Comparison of ENCODE assay signal across 13 cellular contexts in the genomic region with DNA sequence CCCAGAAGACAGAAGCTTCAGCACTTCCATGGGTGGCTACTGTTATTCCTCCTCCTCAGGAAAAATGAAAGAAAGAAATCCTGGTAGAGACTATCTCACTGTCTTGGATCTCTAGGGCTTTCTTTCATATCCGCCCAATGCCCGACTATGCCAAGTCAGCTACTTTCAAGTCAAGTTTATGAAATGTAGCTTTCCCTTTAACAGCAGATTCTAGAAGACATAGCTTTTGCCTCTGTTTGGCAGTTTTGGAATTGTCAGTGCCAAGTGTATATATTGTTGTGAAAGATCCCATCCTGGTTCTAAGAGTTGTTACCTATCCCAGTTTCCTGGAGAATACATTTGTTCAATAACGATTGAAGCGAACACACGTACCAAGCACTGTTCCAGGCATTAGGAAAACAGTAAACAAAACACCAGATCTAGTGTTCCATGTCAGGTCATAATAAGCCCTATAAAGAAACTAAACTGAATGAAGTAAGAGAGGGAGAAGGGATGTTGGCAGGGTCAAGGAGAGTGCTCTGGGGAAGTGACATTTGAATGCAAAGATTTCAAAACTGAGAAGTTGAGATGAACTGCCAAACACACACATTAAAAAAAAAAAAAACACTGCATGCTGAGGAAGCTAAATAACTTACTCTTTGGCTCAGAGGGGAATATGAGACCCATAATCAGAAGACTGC. TPM values are rescaled to one million over a fixed set of nuclear protein-coding genes. Genes with fewer than 3 reads are reported as not detected.
DNase-seq lines count a peak whose midpoint lies in the region; ATAC-seq, FAIRE-seq and TF ChIP-seq lines count a peak whose summit lies in the region.
"Had no signal": no experiment of that assay in that cellular context is flagged by ENCODE, and none has a peak within 500 bp of the region (broad histone marks: within the 10 kb centered on the region; RNA-seq: fewer than 3 reads in every experiment).

No MANE protein-coding gene starts in this region.

- intact Hi-C loops in kidney (cut with DNase I), result no loop called here
- intact Hi-C loops in testis (cut with DNase I; ENCODE audit: low total_unique reads), result no loop called here

- ATAC-seq in A549 (no peak), GM19463 (IDR thresholded peaks at IDR 0.05; ENCODE audit: unreplicated experiment) (peak; percentile 26), T-helper 17 cell (no peak)

- H3K79me2 ChIP-seq in Karpas-422 (ENCODE audit: low read length), result no peaks in the 10 kb centered on the region

- H3K27me3 Mint-ChIP-seq in T-helper 17 cell, result peaks cover 52% of the 10 kb centered on the region

- H4K20me1 ChIP-seq in Karpas-422 (ENCODE audit: insufficient read depth, low read depth, low read length), result no peaks in the 10 kb centered on the region

- CTCF ChIA-PET in A549 (lab: Yijun Ruan, JAX), result interaction anchor here (0.8 kb wide), 1 partner anchor 8 kb away, joined by 3 read pairs; no protein-coding TSS in a partner anchor

- H3K4me3 ChIP-seq in A549, result no peak overlapping the region
- no peak overlapping the region for H3K4me3 ChIP-seq in Karpas-422 (ENCODE audit: low read length)
- H3K4me3 ChIP-seq in kidney (ENCODE audit: low read length in 2 of 2), result peak overlapping the region; percentile 63 to 68
- no peak overlapping the region for H3K4me3 ChIP-seq in testis

- no peaks in the 10 kb centered on the region for H3K36me3 ChIP-seq in Karpas-422 (ENCODE audit: insufficient read depth, low read length)
- H3K36me3 ChIP-seq in kidney (ENCODE audit: control insufficient read depth in 1 of 2, insufficient read depth in 2 of 2, low read length in 2 of 2), result no peaks in the 10 kb centered on the region
- no peaks in the 10 kb centered on the region for H3K36me3 ChIP-seq in testis (ENCODE audit: low read depth, missing control alignments)

- no peaks in the 10 kb centered on the region for H3K36me3 Mint-ChIP-seq in T-helper 17 cell (ENCODE audit: low read depth)

- no peak overlapping the region for H3K27ac ChIP-seq in A549
- no peak overlapping the region for H3K27ac ChIP-seq in Karpas-422 (ENCODE audit: low read length)
- H3K27ac ChIP-seq in kidney (ENCODE audit: low read depth in 2 of 2, low read length in 2 of 2), result peak overlapping the region in 1 of 2 donors; percentile 51
- H3K27ac ChIP-seq in testis, result no peak overlapping the region
- H3K27ac ChIP-seq: C4-2B had no signal

- TF ChIP-seq RAD21 in A549 (conservative IDR thresholded peaks at IDR 0.05 in 1 of 2, IDR thresholded peaks at IDR 0.05 in 1 of 2), result no peak

- TF ChIP-seq CTCF in A549 (IDR thresholded peaks at IDR 0.05) (no peak), kidney (IDR thresholded peaks at IDR 0.05; ENCODE audit: borderline replicate concordance, extremely low read depth, insufficient read depth) (no peak), testis (IDR thresholded peaks at IDR 0.05) (no peak)

- no peak for TF ChIP-seq EP300 in A549 (IDR thresholded peaks at IDR 0.05)

- H3K9me3 ChIP-seq in A549, result no peaks in the 10 kb centered on the region
- H3K9me3 ChIP-seq in Karpas-422 (ENCODE audit: low read length), result no peaks in the 10 kb centered on the region
- H3K9me3 ChIP-seq in kidney (ENCODE audit: control insufficient read depth in 1 of 2, low read length in 2 of 2), result no peaks in the 10 kb centered on the region
- no peaks in the 10 kb centered on the region for H3K9me3 ChIP-seq in testis
- no peaks in the 10 kb centered on the region for H3K9me3 ChIP-seq in T-helper 17 cell (ENCODE audit: control insufficient read depth, low read length, poor library complexity, severe bottlenecking)

- POLR2A ChIA-PET in A549 (lab: Yijun Ruan, JAX), result no interaction called here

- peaks cover 12% of the 10 kb centered on the region for H3K4me1 Mint-ChIP-seq in T-helper 17 cell

- DNase-seq in A549 (ENCODE audit: low read depth in 1 of 2, low spot score in 1 of 2) (no peak), Karpas-422 (no peak), kidney (no peak), HPDE6-E6E7 (ENCODE audit: extremely low spot score) (no peak), testis (no peak), SHP77 treated with DMSO at 0.1 percent for 48 hours (lab: John Stamatoyannopoulos, UW) (no peak), T-helper 17 cell (no peak)
- DNase-seq: activated CD8-positive, alpha-beta memory T cell treated with anti-CD3 and anti-CD28 coated beads for 24 hours; endodermal cell; H7 had no signal

- WGBS in A549 (ENCODE audit: missing lambda C conversion rate), result 87% methylated on average over 5 of the region's 5 CpGs
- 62 to 63% methylated on average over 5 of the region's 5 CpGs for WGBS in testis, 2 donors

- H2AFZ ChIP-seq in Karpas-422 (ENCODE audit: low read length), result peak overlapping the region; percentile 7; the same call in 1 of the 2 replicates

- no peaks in the 10 kb centered on the region for H3K9me2 ChIP-seq in Karpas-422 (replicated peaks; ENCODE audit: insufficient read depth, low read length)

- no peak overlapping the region for H3K4me2 ChIP-seq in A549
- H3K4me2 ChIP-seq in Karpas-422 (ENCODE audit: low read depth, low read length, poor library complexity, severe bottlenecking), result peak overlapping the region; percentile 38

- no peak for FAIRE-seq in A549 (lab: Jason Lieb, UNC)
- no peak for FAIRE-seq in kidney (lab: Jason Lieb, UNC)
- FAIRE-seq: urothelium cell line had no signal

- H3K4me1 ChIP-seq in A549 (no peaks in the 10 kb centered on the region), Karpas-422 (ENCODE audit: low read length) (peaks cover 10% of the 10 kb centered on the region), kidney (ENCODE audit: control insufficient read depth in 1 of 2, insufficient read depth in 1 of 2, low read depth in 1 of 2, low read length in 2 of 2) (peaks cover 0 to 6% of the 10 kb centered on the region in 2 donors), testis (no peaks in the 10 kb centered on the region)

- TF ChIP-seq POLR2A in A549 (IDR thresholded peaks at IDR 0.05; ENCODE audit: low read length) (no peak), testis (IDR thresholded peaks at IDR 0.05) (no peak)

- H3K27ac Mint-ChIP-seq in T-helper 17 cell, result no peak overlapping the region
- H3K27ac Mint-ChIP-seq: endodermal cell had no signal

- H3K9ac ChIP-seq in Karpas-422 (ENCODE audit: low read length) (no peak overlapping the region), kidney (ENCODE audit: low read length in 2 of 2) (peak overlapping the region in 1 of 2 donors; percentile 9)

- H3K4me3 Mint-ChIP-seq in T-helper 17 cell, result no peak overlapping the region
- H3K4me3 Mint-ChIP-seq: endodermal cell had no signal

- H3K27me3 ChIP-seq in Karpas-422 (ENCODE audit: low read length) (no peaks in the 10 kb centered on the region), testis (no peaks in the 10 kb centered on the region)

TF ChIP-seq in A549, 52 proteins besides CTCF, POLR2A, EP300 and RAD21:
- TF ChIP-seq, protein P1, sequence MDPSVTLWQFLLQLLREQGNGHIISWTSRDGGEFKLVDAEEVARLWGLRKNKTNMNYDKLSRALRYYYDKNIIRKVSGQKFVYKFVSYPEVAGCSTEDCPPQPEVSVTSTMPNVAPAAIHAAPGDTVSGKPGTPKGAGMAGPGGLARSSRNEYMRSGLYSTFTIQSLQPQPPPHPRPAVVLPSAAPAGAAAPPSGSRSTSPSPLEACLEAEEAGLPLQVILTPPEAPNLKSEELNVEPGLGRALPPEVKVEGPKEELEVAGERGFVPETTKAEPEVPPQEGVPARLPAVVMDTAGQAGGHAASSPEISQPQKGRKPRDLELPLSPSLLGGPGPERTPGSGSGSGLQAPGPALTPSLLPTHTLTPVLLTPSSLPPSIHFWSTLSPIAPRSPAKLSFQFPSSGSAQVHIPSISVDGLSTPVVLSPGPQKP (IDR thresholded peaks at IDR 0.05; ENCODE audit: low read depth, low read length), result no peak
- peak; percentile 22 for TF ChIP-seq MAFK (IDR thresholded peaks at IDR 0.05; ENCODE audit: partially characterized antibody)

RNA-seq across cellular contexts. Expression of a gene that starts 14.5 kb away (rescaled TPM):
- polyA plus RNA-seq in A549 (2011; rRNA removed) (0.16 TPM in 2 replicates), A549 (2017; fragmentation: RNase III; extraction: RNeasy Plus Mini Kit Qiagen cat#74134 plus additional on column Dnase treatment) (0.01 TPM in 1 of 3 replicates, not detected in the others), kidney (ENCODE audit: insufficient read depth, low read depth, low replicate concordance) (3.9 TPM), testis (ENCODE audit: insufficient read depth, low read depth, low replicate concordance) (0.38 TPM)
- polyA plus RNA-seq in A549 (2012; cell fraction: cytosol; rRNA removed), result under 0.01 TPM in 1 of 2 replicates, not detected in the other
- not detected in 2 replicates for polyA plus RNA-seq in A549 (2012; cell fraction: nucleus; rRNA removed)
- 0.04 TPM in 1 of 2 replicates, not detected in the other for polyA minus RNA-seq in A549 (2011; rRNA and poly(A)+ RNA removed)
- total RNA-seq in Karpas-422 (2014; rRNA removed; shearing (Covaris generic); ENCODE audit: low replicate concordance), result not detected in 2 replicates
- total RNA-seq in kidney (6.7 TPM), testis (1 to 10 TPM in 1 of 2 donors, under 1 TPM in 1; 0.16 to 2.4 TPM), T-helper 17 cell (not detected)
- total RNA-seq: endodermal cell, H7 had no signal

RNA-seq across cellular contexts. Expression of a gene that starts 22.0 kb away (rescaled TPM):
- polyA plus RNA-seq in A549 (2011; rRNA removed) (not detected in 2 replicates), A549 (2017; fragmentation: RNase III; extraction: RNeasy Plus Mini Kit Qiagen cat#74134 plus additional on column Dnase treatment) (not detected in 3 replicates), kidney (ENCODE audit: insufficient read depth, low read depth, low replicate concordance) (not detected), testis (ENCODE audit: insufficient read depth, low read depth, low replicate concordance) (0.21 TPM)
- polyA plus RNA-seq in A549 (2012; cell fraction: cytosol; rRNA removed), result not detected in 2 replicates
- polyA plus RNA-seq in A549 (2012; cell fraction: nucleus; rRNA removed), result not detected in 2 replicates
- not detected in 2 replicates for polyA minus RNA-seq in A549 (2011; rRNA and poly(A)+ RNA removed)
- total RNA-seq in Karpas-422 (2014; rRNA removed; shearing (Covaris generic); ENCODE audit: low replicate concordance), result not detected in 2 replicates
- total RNA-seq in kidney (not detected), testis (under 1 TPM in 1 of 2 donors, not detected in 1; 0.74 TPM), T-helper 17 cell (not detected)
- total RNA-seq: endodermal cell, H7 had no signal

RNA-seq across cellular contexts. Expression of a gene that starts 52.3 kb away (rescaled TPM):
- polyA plus RNA-seq in A549 (2011; rRNA removed) (0.22 and 0.50 TPM in 2 replicates), A549 (2017; fragmentation: RNase III; extraction: RNeasy Plus Mini Kit Qiagen cat#74134 plus additional on column Dnase treatment) (0.09 to 0.17 TPM (median 0.15 TPM) in 3 replicates), kidney (ENCODE audit: insufficient read depth, low read depth, low replicate concordance) (5.1 TPM), testis (ENCODE audit: insufficient read depth, low read depth, low replicate concordance) (34.0 TPM)
- polyA plus RNA-seq in A549 (2012; cell fraction: cytosol; rRNA removed), result not detected in 2 replicates
- polyA plus RNA-seq in A549 (2012; cell fraction: nucleus; rRNA removed), result not detected in 2 replicates
- polyA minus RNA-seq in A549 (2011; rRNA and poly(A)+ RNA removed), result not detected in 2 replicates
- 51.0 and 77.5 TPM in 2 replicates for total RNA-seq in Karpas-422 (2014; rRNA removed; shearing (Covaris generic); ENCODE audit: low replicate concordance)
- total RNA-seq in kidney (355 TPM), testis (under 1 TPM in 1 of 2 donors, not detected in 1; 0.99 TPM), T-helper 17 cell (1 to 10 TPM in 1 of 2 donors, not detected in 1; 2.8 TPM)
- total RNA-seq: endodermal cell, H7 had no signal

Comparison
In these comparisons a context has a peak if more than half of its experiments do, and no peak if none do; other contexts are left out.
1. H3K4me3 ChIP-seq: peak in kidney (2 of 2); none in A549 (single experiment), Karpas-422 (single experiment) and testis (0 of 2).
2. RNA of a gene that starts 52.3 kb away (total RNA-seq): 355 TPM in kidney (single experiment) and 51.0 to 77.5 TPM in Karpas-422; 2.8 TPM in T-helper 17 cell and 0.99 TPM in testis; every median in the first group is over 10 times any median in the second.